In the genomic region with DNA sequence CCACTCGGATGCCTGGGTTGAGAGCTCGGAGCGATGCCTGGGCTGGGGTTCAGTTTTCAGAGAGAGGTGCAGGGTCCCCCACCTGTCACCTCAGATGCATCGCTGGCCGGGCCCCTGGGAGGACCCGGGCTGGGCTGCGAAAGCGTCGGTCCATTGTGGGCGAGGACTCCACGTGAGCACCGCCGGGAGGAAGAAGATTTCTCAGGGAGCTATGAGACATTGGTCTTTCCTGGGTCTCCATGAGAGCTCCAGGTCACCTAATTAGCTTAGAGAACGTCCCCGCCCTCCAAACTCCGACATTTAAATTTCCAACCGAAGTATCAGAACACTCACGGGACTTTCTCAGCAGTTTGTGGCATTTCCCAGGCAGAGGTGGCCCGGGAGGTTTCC, we compare ENCODE assay signal across 12 cellular contexts. TPM values are rescaled to one million over a fixed set of nuclear protein-coding genes. Genes with fewer than 3 reads are reported as not detected.
DNase-seq lines count a peak whose midpoint lies in the region; ATAC-seq and TF ChIP-seq lines count a peak whose summit lies in the region.
"Had no signal": no experiment of that assay in that cellular context is flagged by ENCODE, and none has a peak within 500 bp of the region (broad histone marks: within the 10 kb centered on the region; RNA-seq: fewer than 3 reads in every experiment).

No MANE protein-coding gene starts in this region.

- ATAC-seq in HG03432 (IDR thresholded peaks at IDR 0.05; ENCODE audit: unreplicated experiment): no peak

- H2AFZ ChIP-seq in osteoblast (ENCODE audit: low read length): peak overlapping the region; percentile 51

- H3K27me3 ChIP-seq in BJ (ENCODE audit: control insufficient read depth, insufficient read depth, low read length) (no peaks in the 10 kb centered on the region), H7 (ENCODE audit: control insufficient read depth, insufficient read depth, low read length) (peaks cover 45% of the 10 kb centered on the region), esophagus squamous epithelium (peaks cover 0 to 14% (median 0%) of the 10 kb centered on the region in 4 donors), osteoblast (ENCODE audit: insufficient read depth, low read length) (no peaks in the 10 kb centered on the region)
- H3K27me3 ChIP-seq: SJCRH30 had no signal

- H3K4me1 ChIP-seq in esophagus squamous epithelium (peaks cover 4 to 16% (median 7%) of the 10 kb centered on the region in 3 donors), osteoblast (ENCODE audit: insufficient read depth, low read length) (peaks cover 5% of the 10 kb centered on the region)
- H3K4me1 ChIP-seq: SJCRH30 had no signal

- no peak for DNase-seq in BJ (ENCODE audit: low read depth)
- DNase-seq in H7: peak; percentile 69
- DNase-seq in esophagus squamous epithelium (lab: John Stamatoyannopoulos, UW): no peak
- DNase-seq in osteoblast (ENCODE audit: insufficient read length, low spot score, missing footprints): peak; percentile 83
- no peak for DNase-seq in activated CD4-positive, alpha-beta T cell treated with anti-CD3 and anti-CD28 coated beads for 1 hour
- no peak for DNase-seq in cortex of kidney (lab: John Stamatoyannopoulos, UW)
- no peak for DNase-seq in NCI-H524 (lab: John Stamatoyannopoulos, UW)
- DNase-seq: activated CD4-positive, alpha-beta T cell treated with anti-CD3 and anti-CD28 coated beads, Interleukin-2, amount 50 U/mL, for 1 hour; amniotic stem cell; NCI-H226; SJCRH30 had no signal

- H3K4me2 ChIP-seq in osteoblast (ENCODE audit: insufficient read depth, low read length): peak overlapping the region; percentile 47

- no peaks in the 10 kb centered on the region for H4K20me1 ChIP-seq in osteoblast (ENCODE audit: insufficient read depth, low read length)

- peak overlapping the region in 2 of 4 donors; percentile 9 to 46 for H3K27ac ChIP-seq in esophagus squamous epithelium
- H3K27ac ChIP-seq in osteoblast (ENCODE audit: low read depth, low read length): peak overlapping the region; percentile 32
- H3K27ac ChIP-seq: SJCRH30 had no signal

- intact Hi-C loops in esophagus squamous epithelium (cut with DNase I): no loop called here

- TF ChIP-seq CTCF in BJ (IDR thresholded peaks at IDR 0.05; ENCODE audit: insufficient read depth, low read depth, low read length) (no peak), esophagus squamous epithelium (IDR thresholded peaks at IDR 0.05) (no peak), osteoblast (IDR thresholded peaks at IDR 0.05; ENCODE audit: extremely low read depth, low read depth, low read length) (no peak)

- H3K4me3 ChIP-seq in BJ (ENCODE audit: low read depth, low read length): peak overlapping the region; percentile 15; the same call in 1 of the 2 replicates
- peak overlapping the region; percentile 26; the same call in 1 of the 2 replicates for H3K4me3 ChIP-seq in H7 (ENCODE audit: insufficient read depth, low read depth, low read length)
- peak overlapping the region in 3 of 4 donors; percentile 11 to 26 (median 12) for H3K4me3 ChIP-seq in esophagus squamous epithelium
- peak overlapping the region; percentile 69 for H3K4me3 ChIP-seq in osteoblast (ENCODE audit: insufficient read depth, low read length)
- H3K4me3 ChIP-seq: SJCRH30 had no signal

- H3K36me3 ChIP-seq in BJ (ENCODE audit: control insufficient read depth, insufficient read depth, low read length) (no peaks in the 10 kb centered on the region), H7 (replicated peaks; ENCODE audit: control insufficient read depth, insufficient read depth, low read length) (no peaks in the 10 kb centered on the region), esophagus squamous epithelium (no peaks in the 10 kb centered on the region), osteoblast (ENCODE audit: insufficient read depth, low read length) (no peaks in the 10 kb centered on the region)
- H3K36me3 ChIP-seq: SJCRH30 had no signal

- CTCF ChIA-PET in BJ (lab: Yijun Ruan, JAX): no interaction called here

- WGBS in esophagus squamous epithelium, 2 donors: 28 to 54% methylated on average over 6 to 7 of the region's 19 CpGs

- H3K9me3 ChIP-seq in esophagus squamous epithelium (no peaks in the 10 kb centered on the region), osteoblast (ENCODE audit: low read depth, low read length) (no peaks in the 10 kb centered on the region)
- H3K9me3 ChIP-seq: SJCRH30 had no signal

- no peak for TF ChIP-seq POLR2A in esophagus squamous epithelium (IDR thresholded peaks at IDR 0.05)

- POLR2A ChIA-PET in BJ (lab: Charles Lee): interaction anchor here (0.5 kb wide), 1 partner anchor 101 kb away, joined by 23 read pairs; no protein-coding TSS in a partner anchor

- H3K79me2 ChIP-seq in osteoblast (ENCODE audit: insufficient read depth, low read length): no peaks in the 10 kb centered on the region

RNA-seq across cellular contexts. Expression of a gene that starts 2.2 kb away (rescaled TPM):
- polyA plus RNA-seq in BJ (2011; rRNA removed): 1.6 and 3.7 TPM in 2 replicates
- 1.1 and 1.6 TPM in 2 replicates for polyA minus RNA-seq in BJ (2011; rRNA and poly(A)+ RNA removed)
- total RNA-seq in H7 (2014; rRNA removed; shearing (Covaris generic)): 0.04 and 0.38 TPM in 2 replicates
- total RNA-seq in esophagus squamous epithelium (1 to 10 TPM in 3 of 4 donors, not detected in 1; 1.1 to 2.9 (median 2.5) TPM), osteoblast (5.3 and 5.8 TPM in 2 replicates)

Comparison
In these comparisons a context has a peak if more than half of its experiments do, and no peak if none do; other contexts are left out.
1. DNase-seq: peak in H7 (single experiment) and osteoblast (single experiment); none in BJ (single experiment), esophagus squamous epithelium (single experiment), activated CD4-positive, alpha-beta T cell treated with anti-CD3 and anti-CD28 coated beads for 1 hour (single experiment), cortex of kidney (single experiment) and NCI-H524 (0 of 2).
2. H3K4me3 ChIP-seq: peak in every context shown above with its lines; median percentile 69 in osteoblast; 26 in H7; 15 in BJ; 12 in esophagus squamous epithelium.